8 cellular contexts compared by ENCODE assay signal in the genomic region with DNA sequence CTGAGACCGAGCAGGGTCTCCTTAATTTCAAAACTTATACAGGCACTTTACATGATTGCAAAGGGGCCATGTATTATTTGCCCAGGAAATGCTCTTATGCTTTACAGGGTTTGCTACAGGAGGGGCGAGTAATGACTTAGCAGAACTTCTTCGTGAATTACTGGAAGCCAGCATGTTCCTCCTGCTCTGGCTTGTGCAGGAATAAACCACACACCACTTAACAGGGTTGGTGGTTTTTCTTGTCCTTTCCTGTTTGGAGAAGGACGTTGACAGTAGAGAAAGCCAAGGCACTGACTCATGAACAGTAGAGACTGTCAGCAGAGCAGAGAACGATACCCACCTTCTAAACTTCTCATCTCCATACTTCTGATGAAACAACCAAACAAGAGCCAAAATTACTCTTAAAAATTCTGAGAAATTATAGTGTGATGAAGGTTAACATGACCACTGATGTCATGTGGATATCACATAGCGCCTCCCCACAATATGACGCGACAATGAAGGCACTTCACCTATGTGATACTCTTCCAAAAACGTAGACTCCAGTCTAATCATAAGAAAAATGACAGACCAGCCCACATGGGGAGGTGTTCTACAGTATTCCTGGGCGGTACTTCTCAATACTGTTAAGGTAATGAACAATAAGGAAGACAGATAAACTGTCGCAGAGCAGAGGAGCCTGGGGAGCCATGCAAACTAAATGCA. TPM values are rescaled to one million over a fixed set of nuclear protein-coding genes. Genes with fewer than 3 reads are reported as not detected.
DNase-seq lines count a peak whose midpoint lies in the region; ATAC-seq and TF ChIP-seq lines count a peak whose summit lies in the region.

No MANE protein-coding gene starts in this region.

- H3T11ph ChIP-seq in H9 (ENCODE audit: low read length): no peak overlapping the region

- H3K9ac ChIP-seq in H9 (ENCODE audit: extremely low read depth, insufficient read length, low read length): no peak overlapping the region

- no peak overlapping the region for H2BK120ac ChIP-seq in H9 (ENCODE audit: low read depth, low read length, poor library complexity, severe bottlenecking)

- ATAC-seq in CD4-positive, alpha-beta T cell (ENCODE audit: poor library complexity): peak; percentile 32
- ATAC-seq in HG02938 (IDR thresholded peaks at IDR 0.05; ENCODE audit: unreplicated experiment): peak; percentile 73
- ATAC-seq in memory B cell (ENCODE audit: low read depth): peak; percentile 34
- no peak for ATAC-seq in GM21737 (IDR thresholded peaks at IDR 0.05; ENCODE audit: unreplicated experiment)

- H4K91ac ChIP-seq in H9 (ENCODE audit: insufficient read length, low read depth, low read length): no peak overlapping the region

- POLR2A ChIA-PET in CD4-positive, alpha-beta T cell (lab: Charles Lee): no interaction called here
- POLR2A ChIA-PET in activated CD4-positive, alpha-beta memory T cell treated with anti-CD3 and anti-CD28 coated beads, Interleukin-2, amount 10 ng/mL, durations not matched to agents 7 days and 5 days (lab: Charles Lee): no interaction called here

- no peak overlapping the region for H4K8ac ChIP-seq in H9 (replicated peaks; ENCODE audit: insufficient read length, low read depth, low read length)

- H3K27ac ChIP-seq in CD4-positive, alpha-beta T cell (ENCODE audit: low read depth, low read length): no peak overlapping the region
- H3K27ac ChIP-seq in H9 (ENCODE audit: insufficient read length, low read depth, low read length): no peak overlapping the region

- H3K4me2 ChIP-seq in H9 (ENCODE audit: insufficient read depth, insufficient read length, low read length): no peak overlapping the region

- no peak overlapping the region for H2AFZ ChIP-seq in H9 (ENCODE audit: low read length)

- H3K14ac ChIP-seq in H9 (ENCODE audit: insufficient read depth, low read length): no peak overlapping the region

- no peak overlapping the region for H3K23ac ChIP-seq in H9 (ENCODE audit: insufficient read length, low read depth, low read length)

- no peak for DNase-seq in CD4-positive, alpha-beta T cell
- DNase-seq in activated CD4-positive, alpha-beta memory T cell treated with anti-CD3 and anti-CD28 coated beads, Interleukin-2, amount 10 ng/mL, durations not matched to agents 7 days and 5 days: peak; percentile 70
- DNase-seq in memory B cell (ENCODE audit: low spot score in 2 of 2) (no peak), GM10266 (ENCODE audit: extremely low spot score) (no peak), mucosa of gallbladder (ENCODE audit: low spot score) (no peak), H9 (no peak)

- TF ChIP-seq CTCF in CD4-positive, alpha-beta T cell (IDR thresholded peaks at IDR 0.05): no peak
- TF ChIP-seq CTCF in GM10266 (IDR thresholded peaks at IDR 0.05; ENCODE audit: control insufficient read depth, insufficient read depth, low read depth, missing control alignments) (no peak), H9 (conservative IDR thresholded peaks at IDR 0.05) (no peak)

- H3K27me3 Mint-ChIP-seq in CD4-positive, alpha-beta T cell: peaks cover 54% of the 10 kb centered on the region
- H3K27me3 Mint-ChIP-seq in activated CD4-positive, alpha-beta memory T cell treated with anti-CD3 and anti-CD28 coated beads, Interleukin-2, amount 10 ng/mL, durations not matched to agents 7 days and 5 days: peaks cover 3% of the 10 kb centered on the region
- peaks cover 8% of the 10 kb centered on the region for H3K27me3 Mint-ChIP-seq in memory B cell
- H3K27me3 Mint-ChIP-seq in H9 (ENCODE audit: low read depth): peaks cover 3% of the 10 kb centered on the region

- no peaks in the 10 kb centered on the region for H4K20me1 ChIP-seq in H9 (ENCODE audit: control insufficient read depth, insufficient read depth, insufficient read length)

- CTCF ChIA-PET in CD4-positive, alpha-beta T cell (lab: Charles Lee): no interaction called here
- CTCF ChIA-PET in activated CD4-positive, alpha-beta memory T cell treated with anti-CD3 and anti-CD28 coated beads, Interleukin-2, amount 10 ng/mL, durations not matched to agents 7 days and 5 days (lab: Charles Lee): no interaction called here

- H2BK20ac ChIP-seq in H9 (ENCODE audit: low read depth, low read length, poor library complexity, severe bottlenecking): no peak overlapping the region

- no peaks in the 10 kb centered on the region for H3K79me1 ChIP-seq in H9 (ENCODE audit: insufficient read depth, low read depth, low read length, poor library complexity, severe bottlenecking)

- no peak overlapping the region for H2BK12ac ChIP-seq in H9 (ENCODE audit: insufficient read length, low read depth, low read length)

- no peaks in the 10 kb centered on the region for H3K23me2 ChIP-seq in H9 (ENCODE audit: insufficient read length, low read depth, low read length, poor library complexity, severe bottlenecking)

- H3K4me3 Mint-ChIP-seq in CD4-positive, alpha-beta T cell: peak overlapping the region; percentile 44
- peak overlapping the region; percentile 61 for H3K4me3 Mint-ChIP-seq in activated CD4-positive, alpha-beta memory T cell treated with anti-CD3 and anti-CD28 coated beads, Interleukin-2, amount 10 ng/mL, durations not matched to agents 7 days and 5 days
- H3K4me3 Mint-ChIP-seq in memory B cell: peak overlapping the region; percentile 7
- H3K4me3 Mint-ChIP-seq in H9: no peak overlapping the region

- no peak overlapping the region for H2BK5ac ChIP-seq in H9 (ENCODE audit: insufficient read length, low read length)

- WGBS in H9 (ENCODE audit: extremely low coverage, insufficient read length, low lambda C conversion rate): no CpG with 5 or more reads among the region's 11 CpGs

- peaks cover 1% of the 10 kb centered on the region for H3K27me3 ChIP-seq in CD4-positive, alpha-beta T cell (ENCODE audit: control insufficient read depth, insufficient read depth, low read length)
- H3K27me3 ChIP-seq in H9 (ENCODE audit: insufficient read depth, low read length): no peaks in the 10 kb centered on the region

- no peak overlapping the region for H4K5ac ChIP-seq in H9 (ENCODE audit: insufficient read length, low read depth, low read length)

- no peaks in the 10 kb centered on the region for H3K9me3 ChIP-seq in CD4-positive, alpha-beta T cell (ENCODE audit: control insufficient read depth, low read length)
- no peaks in the 10 kb centered on the region for H3K9me3 ChIP-seq in H9 (ENCODE audit: control insufficient read depth, low read depth, low read length)

- no peak overlapping the region for H2BK15ac ChIP-seq in H9 (ENCODE audit: low read depth, low read length)

- H3K9me3 Mint-ChIP-seq in CD4-positive, alpha-beta T cell: no peaks in the 10 kb centered on the region
- H3K9me3 Mint-ChIP-seq in activated CD4-positive, alpha-beta memory T cell treated with anti-CD3 and anti-CD28 coated beads, Interleukin-2, amount 10 ng/mL, durations not matched to agents 7 days and 5 days: peaks cover 3% of the 10 kb centered on the region
- H3K9me3 Mint-ChIP-seq in memory B cell (peaks cover 1% of the 10 kb centered on the region), H9 (no peaks in the 10 kb centered on the region; a peak in 1 of 5 replicates)

- H3K56ac ChIP-seq in H9 (ENCODE audit: insufficient read length, low read depth, low read length): no peak overlapping the region

- no peak overlapping the region for H3K18ac ChIP-seq in H9 (ENCODE audit: insufficient read length, low read depth, low read length)

- no peaks in the 10 kb centered on the region for H3K79me2 ChIP-seq in H9 (ENCODE audit: insufficient read depth, low read length)

- no peaks in the 10 kb centered on the region; the same call in 1 of the 2 replicates for H3K4me1 ChIP-seq in H9 (ENCODE audit: insufficient read depth, low read length)

- no peak overlapping the region for H2AK5ac ChIP-seq in H9 (ENCODE audit: insufficient read length, low read length)

- no peak overlapping the region for H3K4ac ChIP-seq in H9 (ENCODE audit: low read depth, low read length)

- H3K27ac Mint-ChIP-seq in CD4-positive, alpha-beta T cell: no peak overlapping the region
- H3K27ac Mint-ChIP-seq in activated CD4-positive, alpha-beta memory T cell treated with anti-CD3 and anti-CD28 coated beads, Interleukin-2, amount 10 ng/mL, durations not matched to agents 7 days and 5 days: peak overlapping the region; percentile 98
- H3K27ac Mint-ChIP-seq in memory B cell: no peak overlapping the region
- H3K27ac Mint-ChIP-seq in H9: peak overlapping the region in 1 of 3 experiments; percentile 11; a peak in 1 of 7 replicates

- H3K4me1 Mint-ChIP-seq in CD4-positive, alpha-beta T cell (ENCODE audit: low read depth): peaks cover 16% of the 10 kb centered on the region
- peaks cover 37% of the 10 kb centered on the region for H3K4me1 Mint-ChIP-seq in activated CD4-positive, alpha-beta memory T cell treated with anti-CD3 and anti-CD28 coated beads, Interleukin-2, amount 10 ng/mL, durations not matched to agents 7 days and 5 days
- peaks cover 5% of the 10 kb centered on the region for H3K4me1 Mint-ChIP-seq in memory B cell
- peaks cover 3 to 9% of the 10 kb centered on the region in 2 experiments for H3K4me1 Mint-ChIP-seq in H9

- intact Hi-C loops in CD4-positive, alpha-beta T cell (cut with DNase I, micrococcal nuclease): no loop called here

- H3K36me3 Mint-ChIP-seq in CD4-positive, alpha-beta T cell (ENCODE audit: low read depth): no peaks in the 10 kb centered on the region
- H3K36me3 Mint-ChIP-seq in activated CD4-positive, alpha-beta memory T cell treated with anti-CD3 and anti-CD28 coated beads, Interleukin-2, amount 10 ng/mL, durations not matched to agents 7 days and 5 days (ENCODE audit: low read depth): peaks cover 20% of the 10 kb centered on the region
- H3K36me3 Mint-ChIP-seq in memory B cell (no peaks in the 10 kb centered on the region), H9 (ENCODE audit: insufficient read depth in 1 of 3, low read depth in 3 of 3) (0 out of 7 replicates have a peak, but pooled peaks cover 0 to 3% (median 0%) of the 10 kb centered on the region in 3 experiments)

RNA-seq across cellular contexts. Expression of gene MCTP2, which starts 24.7 kb away (rescaled TPM):
- 10 to 100 TPM in 1 of 2 experiments, 1 to 10 TPM in 1; 8.0 to 10.8 TPM for total RNA-seq in CD4-positive, alpha-beta T cell
- total RNA-seq in activated CD4-positive, alpha-beta memory T cell treated with anti-CD3 and anti-CD28 coated beads, Interleukin-2, amount 10 ng/mL, durations not matched to agents 7 days and 5 days: 10 to 100 TPM; 46.7 to 48.7 TPM
- 31.7 TPM for total RNA-seq in mucosa of gallbladder
- 1.3 and 2.0 TPM in 2 replicates for total RNA-seq in H9 (2021)

Comparison
In these comparisons a context has a peak if more than half of its experiments do, and no peak if none do; other contexts are left out.
1. H3K4me3 Mint-ChIP-seq: peak in CD4-positive, alpha-beta T cell (single experiment), activated CD4-positive, alpha-beta memory T cell treated with anti-CD3 and anti-CD28 coated beads, Interleukin-2, amount 10 ng/mL, durations not matched to agents 7 days and 5 days (single experiment) and memory B cell (single experiment); none in H9 (0 of 2).